Comparison of ENCODE assay signal across 25 cellular contexts in genomic region chrX:117517994-117518393, GRCh38.
"Had no signal": no experiment of that assay in that cellular context is flagged by ENCODE, and none has a peak within 500 bp of the region (broad histone marks: within the 10 kb centered on the region; RNA-seq: fewer than 3 reads in every experiment).

No MANE protein-coding gene starts in this region.

- H3K9me3 ChIP-seq: colonic mucosa, esophagus squamous epithelium, gastrocnemius medialis, heart right ventricle, left lung, lower lobe of right lung, mucosa of descending colon had no signal

- H3K4me1 ChIP-seq: colonic mucosa, esophagus squamous epithelium, gastrocnemius medialis, heart right ventricle, left lung, lower lobe of right lung had no signal

- FAIRE-seq: endometrium, islet of Langerhans, keratinocyte had no signal

- H3K4me3 ChIP-seq: colonic mucosa, esophagus squamous epithelium, gastrocnemius medialis, heart right ventricle, left lung, lower lobe of right lung, mucosa of descending colon had no signal

- H3K36me3 ChIP-seq: colonic mucosa, esophagus squamous epithelium, gastrocnemius medialis, heart right ventricle, left lung, lower lobe of right lung had no signal

- DNase-seq: colonic mucosa; cortex of kidney; effector CD8-positive, alpha-beta T cell; effector memory CD8-positive, alpha-beta T cell; endodermal cell; erythroblast; esophagus squamous epithelium; foreskin fibroblast; foreskin melanocyte; gastrocnemius medialis; glutamatergic neuron; head of caudate nucleus; heart right ventricle; hippocampal formation; left cardiac atrium; left lung; left ventricle myocardium superior; lower lobe of right lung; mesenchymal stem cell; mucosa of descending colon had no signal

- ATAC-seq: effector memory CD8-positive, alpha-beta T cell; esophagus mucosa; gastrocnemius medialis; heart right ventricle; left cardiac atrium; left lung; left ventricle myocardium superior; lower lobe of right lung; mucosa of descending colon had no signal

- H3K27ac ChIP-seq: colonic mucosa, epithelial cell of prostate, esophagus squamous epithelium, gastrocnemius medialis, heart right ventricle, left lung, lower lobe of right lung had no signal

- H3K27me3 ChIP-seq: colonic mucosa, esophagus squamous epithelium, gastrocnemius medialis, heart right ventricle, left lung had no signal
